14 cellular contexts compared by ENCODE assay signal in genomic region chr4:42570221-42570620, GRCh38.
DNase-seq lines count a peak whose midpoint lies in the region; ATAC-seq, FAIRE-seq and TF ChIP-seq lines count a peak whose summit lies in the region.
"Had no signal": no experiment of that assay in that cellular context is flagged by ENCODE, and none has a peak within 500 bp of the region (broad histone marks: within the 10 kb centered on the region; RNA-seq: fewer than 3 reads in every experiment).

No MANE protein-coding gene starts in this region.

- peak; percentile 30 for FAIRE-seq in GM12892 (lab: Jason Lieb, UNC)

- H3K27me3 ChIP-seq in left ventricle myocardium inferior (ENCODE audit: low read depth): no peaks in the 10 kb centered on the region
- H3K27me3 ChIP-seq: esophagus squamous epithelium had no signal

- H3K4me3 ChIP-seq in left ventricle myocardium inferior (no peak overlapping the region), retinal pigment epithelial cell (ENCODE audit: low read length) (no peak overlapping the region)
- H3K4me3 ChIP-seq: esophagus squamous epithelium, skin epidermis had no signal

- no peaks in the 10 kb centered on the region for H3K9me3 ChIP-seq in left ventricle myocardium inferior (replicated peaks)
- H3K9me3 ChIP-seq: Caco-2, esophagus squamous epithelium had no signal

- peaks cover 35% of the 10 kb centered on the region for H3K4me1 ChIP-seq in left ventricle myocardium inferior
- H3K4me1 ChIP-seq: Caco-2 had no signal

- TF ChIP-seq CTCF in left ventricle myocardium inferior (IDR thresholded peaks at IDR 0.05; ENCODE audit: borderline replicate concordance) (no peak), retinal pigment epithelial cell (conservative IDR thresholded peaks at IDR 0.05; ENCODE audit: low read depth, low read length) (no peak)

- H3K27ac ChIP-seq in left ventricle myocardium inferior (replicated peaks): peak overlapping the region; percentile 67
- H3K27ac ChIP-seq: esophagus squamous epithelium, skin epidermis had no signal

- TF ChIP-seq POLR2A in GM12892 (IDR thresholded peaks at IDR 0.05; ENCODE audit: low read depth, low read length): no peak

- H3K36me3 ChIP-seq in left ventricle myocardium inferior: no peaks in the 10 kb centered on the region
- H3K36me3 ChIP-seq: esophagus squamous epithelium had no signal

- DNase-seq in GM12892 (ENCODE audit: insufficient read length) (no peak), amygdala (lab: John Stamatoyannopoulos, UW) (peak in 55 of 56 donors; percentile 13 to 90 (median 63)), left ventricle myocardium inferior (peak; percentile 76), retinal pigment epithelial cell (ENCODE audit: low read depth) (peak; percentile 91), kidney glomerular epithelial cell (lab: John Stamatoyannopoulos, UW) (no peak)
- DNase-seq in activated CD8-positive, alpha-beta memory T cell treated with anti-CD3 and anti-CD28 coated beads, Interleukin-2, amount 50 U/mL, for 48 hours: no peak
- DNase-seq: activated CD8-positive, alpha-beta memory T cell treated with anti-CD3 and anti-CD28 coated beads, Interleukin-2, amount 10 ng/mL, durations not matched to agents 7 days and 5 days; Caco-2; esophagus squamous epithelium; NCI-H1105; T-helper 2 cell had no signal

- intact Hi-C loops in left ventricle myocardium inferior (cut with micrococcal nuclease): no loop called here

- no peak for ATAC-seq in GM21825 (IDR thresholded peaks at IDR 0.05; ENCODE audit: unreplicated experiment)
- no peak for ATAC-seq in GM21576 (IDR thresholded peaks at IDR 0.05; ENCODE audit: unreplicated experiment)
- ATAC-seq: activated CD8-positive, alpha-beta memory T cell treated with anti-CD3 and anti-CD28 coated beads, Interleukin-2, amount 10 ng/mL, durations not matched to agents 7 days and 5 days had no signal

Comparison
In these comparisons a context has a peak if more than half of its experiments do, and no peak if none do; other contexts are left out.
1. DNase-seq: peak in amygdala (55 of 56), left ventricle myocardium inferior (single experiment) and retinal pigment epithelial cell (single experiment); none in GM12892 (single experiment), kidney glomerular epithelial cell (single experiment) and activated CD8-positive, alpha-beta memory T cell treated with anti-CD3 and anti-CD28 coated beads, Interleukin-2, amount 50 U/mL, for 48 hours (single experiment).